In the genomic region with DNA sequence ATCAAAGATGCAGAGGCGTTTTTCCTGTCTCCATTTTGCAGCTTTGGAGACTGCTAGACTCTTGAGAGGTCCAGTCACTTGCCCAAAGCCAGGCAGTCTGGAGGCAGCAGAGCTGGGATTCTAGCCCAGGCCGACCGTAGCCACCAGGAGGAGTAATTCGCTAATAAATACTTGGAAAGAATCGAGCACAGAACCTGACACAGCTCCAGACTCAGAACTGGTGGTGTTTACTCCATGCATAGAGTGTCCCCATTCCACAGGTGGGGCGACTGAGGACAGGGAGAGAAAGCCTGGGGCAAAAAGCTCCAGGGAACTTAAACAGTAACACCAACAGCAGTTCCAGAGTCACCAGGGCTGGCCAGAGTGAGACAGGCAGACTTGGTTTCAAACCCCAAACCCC, we compare ENCODE assay signal across 9 cellular contexts. TPM values are rescaled to one million over a fixed set of nuclear protein-coding genes. Genes with fewer than 3 reads are reported as not detected.
DNase-seq lines count a peak whose midpoint lies in the region; ATAC-seq, FAIRE-seq and TF ChIP-seq lines count a peak whose summit lies in the region.
"Had no signal": no experiment of that assay in that cellular context is flagged by ENCODE, and none has a peak within 500 bp of the region (broad histone marks: within the 10 kb centered on the region; RNA-seq: fewer than 3 reads in every experiment).

No MANE protein-coding gene starts in this region.

- dilution Hi-C loops in IMR-90 (cut with HindIII; ENCODE audit: low sequenced_read_pairs, unreplicated experiment) = no loop called here

- H3K14ac ChIP-seq in IMR-90 (replicated peaks; ENCODE audit: low read depth, low read length) = no peak overlapping the region; the same call in 1 of the 2 replicates

- H3K27ac ChIP-seq in IMR-90 (ENCODE audit: insufficient read depth, low read length) = no peak overlapping the region
- no peak overlapping the region for H3K27ac ChIP-seq in right lobe of liver
- no peak overlapping the region for H3K27ac ChIP-seq in kidney (ENCODE audit: low read depth in 2 of 2, low read length in 2 of 2)

- no peak overlapping the region for H3K56ac ChIP-seq in IMR-90 (ENCODE audit: extremely low read depth, insufficient read depth, low read length)

- H4K91ac ChIP-seq in IMR-90 (ENCODE audit: insufficient read depth, low read depth, low read length) = no peak overlapping the region

- no peak overlapping the region for H3K9ac ChIP-seq in IMR-90 (ENCODE audit: low read depth, low read length)
- H3K9ac ChIP-seq in kidney (ENCODE audit: low read length in 2 of 2) = no peak overlapping the region

- 64% methylated on average over 4 of the region's 6 CpGs; no CpG with 5 or more reads in 1 of the 2 experiments for WGBS in IMR-90 (ENCODE audit: extremely low coverage in 2 of 2, insufficient read length in 1 of 2), 2 experiments
- 27% methylated on average over 5 of the region's 6 CpGs for WGBS in right lobe of liver (ENCODE audit: insufficient coverage, low coverage, low lambda C conversion rate, missing lambda C conversion rate)

- no peaks in the 10 kb centered on the region for H4K20me1 ChIP-seq in IMR-90 (ENCODE audit: insufficient read depth, low read length)

- no peaks in the 10 kb centered on the region for H3K79me1 ChIP-seq in IMR-90 (ENCODE audit: low read depth in 1 of 2, low read length in 2 of 2)

- H3K4ac ChIP-seq in IMR-90 (ENCODE audit: low read depth, low read length) = no peak overlapping the region

- FAIRE-seq in bronchial epithelial cell (lab: Jason Lieb, UNC) (no peak), kidney (lab: Jason Lieb, UNC) (no peak)

- no peak for TF ChIP-seq RAD21 in IMR-90 (IDR thresholded peaks at IDR 0.05; ENCODE audit: low read length)

- H2AK5ac ChIP-seq in IMR-90 (ENCODE audit: low read depth, low read length) = no peak overlapping the region

- no peak; the same call in 1 of the 2 replicates for ATAC-seq in IMR-90 (ENCODE audit: low read depth)
- peak in 1 of 4 donors; percentile 45 for ATAC-seq in right lobe of liver
- no peak for ATAC-seq in HG02623 (IDR thresholded peaks at IDR 0.05; ENCODE audit: unreplicated experiment)
- ATAC-seq: effector memory CD8-positive, alpha-beta T cell had no signal

- TF ChIP-seq CTCF in BE2C (IDR thresholded peaks at IDR 0.05; ENCODE audit: low read depth, low read length) (peak; percentile 41), IMR-90 (conservative IDR thresholded peaks at IDR 0.05; ENCODE audit: low read depth, low read length) (peak; percentile 18; the same call in 1 of the 2 replicates), bronchial epithelial cell (IDR thresholded peaks at IDR 0.05; ENCODE audit: insufficient read depth, low read length, severe bottlenecking) (peak; percentile 29), right lobe of liver (IDR thresholded peaks at IDR 0.05) (peak in 3 of 4 donors; percentile 4 to 11 (median 4)), kidney (IDR thresholded peaks at IDR 0.05; ENCODE audit: borderline replicate concordance, extremely low read depth, insufficient read depth) (no peak)

- H3K18ac ChIP-seq in IMR-90 (ENCODE audit: low read depth, low read length) = no peak overlapping the region

- POLR2A ChIA-PET in IMR-90 (lab: Charles Lee; ENCODE audit: unreplicated experiment) = no interaction called here

- H2BK120ac ChIP-seq in IMR-90 (ENCODE audit: low read depth, low read length) = no peak overlapping the region

- H3K23ac ChIP-seq in IMR-90 (ENCODE audit: low read depth, low read length) = no peak overlapping the region

- no peak overlapping the region for H2BK20ac ChIP-seq in IMR-90 (ENCODE audit: low read depth, low read length)

- CTCF ChIA-PET in IMR-90 (lab: Yijun Ruan, JAX) = interaction anchor here (1.5 kb wide), 1 partner anchor 48 kb away, joined by 3 read pairs; no protein-coding TSS in a partner anchor

- H3K4me1 ChIP-seq in BE2C (no peaks in the 10 kb centered on the region), IMR-90 (ENCODE audit: control insufficient read depth, insufficient read depth, low read length) (peaks cover 6% of the 10 kb centered on the region), right lobe of liver (no peaks in the 10 kb centered on the region), kidney (ENCODE audit: control insufficient read depth in 1 of 2, insufficient read depth in 1 of 2, low read depth in 1 of 2, low read length in 2 of 2) (no peaks in the 10 kb centered on the region)

- TF ChIP-seq POLR2A in IMR-90 (IDR thresholded peaks at IDR 0.05; ENCODE audit: low read depth, low read length) (no peak), right lobe of liver (IDR thresholded peaks at IDR 0.05) (no peak)

- H2BK5ac ChIP-seq in IMR-90 (ENCODE audit: low read depth, low read length, poor library complexity, severe bottlenecking) = no peak overlapping the region

- no TSS peak for BruUV-seq in IMR-90 (replicated peaks; lab: Mats Ljungman, UMichigan)

- no peak overlapping the region for H2BK15ac ChIP-seq in IMR-90 (ENCODE audit: low read depth, low read length)

- H3K4me3 ChIP-seq in BE2C (ENCODE audit: low read depth, low read length) = no peak overlapping the region
- H3K4me3 ChIP-seq in IMR-90 (ENCODE audit: insufficient read depth, low read depth, low read length) = no peak overlapping the region
- no peak overlapping the region for H3K4me3 ChIP-seq in bronchial epithelial cell (ENCODE audit: low read depth, low read length)
- no peak overlapping the region for H3K4me3 ChIP-seq in right lobe of liver
- H3K4me3 ChIP-seq in kidney (ENCODE audit: low read length in 2 of 2) = no peak overlapping the region

- no peak overlapping the region for H2AK9ac ChIP-seq in IMR-90 (replicated peaks; ENCODE audit: low read depth, low read length, poor library complexity)

- DNase-seq in BE2C (peak; percentile 32), IMR-90 (no peak), bronchial epithelial cell (ENCODE audit: low read depth) (no peak), right lobe of liver (no peak), kidney (no peak), NCI-H2081 (lab: John Stamatoyannopoulos, UW) (no peak)
- no peak for DNase-seq in stimulated activated CD4-positive, alpha-beta T cell treated with anti-CD3 and anti-CD28 coated beads, Interleukin-1b, Interleukin-23, amount 100 ng/mL, for 48 hours
- DNase-seq: effector memory CD8-positive, alpha-beta T cell had no signal

- no peak overlapping the region for H3K4me2 ChIP-seq in IMR-90 (ENCODE audit: low read depth, low read length)

- H4K5ac ChIP-seq in IMR-90 (ENCODE audit: low read depth, low read length) = no peak overlapping the region

- H3K36me3 ChIP-seq in BE2C (no peaks in the 10 kb centered on the region), IMR-90 (ENCODE audit: control insufficient read depth, insufficient read depth, low read length) (no peaks in the 10 kb centered on the region), bronchial epithelial cell (ENCODE audit: control insufficient read depth, insufficient read depth, low read length) (no peaks in the 10 kb centered on the region), right lobe of liver (no peaks in the 10 kb centered on the region), kidney (ENCODE audit: control insufficient read depth in 1 of 2, insufficient read depth in 2 of 2, low read length in 2 of 2) (no peaks in the 10 kb centered on the region)

- H3K27me3 ChIP-seq in BE2C (no peaks in the 10 kb centered on the region), IMR-90 (ENCODE audit: control insufficient read depth, insufficient read depth, low read length) (peaks cover 15% of the 10 kb centered on the region), bronchial epithelial cell (ENCODE audit: control insufficient read depth, insufficient read depth, low read length) (peaks cover 6% of the 10 kb centered on the region), right lobe of liver (no peaks in the 10 kb centered on the region)

- H3K9me3 ChIP-seq in BE2C = no peaks in the 10 kb centered on the region
- no peaks in the 10 kb centered on the region for H3K9me3 ChIP-seq in IMR-90 (ENCODE audit: control insufficient read depth, insufficient read depth, low read length)
- H3K9me3 ChIP-seq in right lobe of liver = no peaks in the 10 kb centered on the region
- no peaks in the 10 kb centered on the region for H3K9me3 ChIP-seq in kidney (ENCODE audit: control insufficient read depth in 1 of 2, low read length in 2 of 2)

- in situ Hi-C loops in IMR-90 (cut with MboI; ENCODE audit: low sequenced_read_pairs) = no loop called here

- no peak overlapping the region for H4K8ac ChIP-seq in IMR-90 (ENCODE audit: low read depth in 2 of 2, low read length in 2 of 2)

- peaks cover 4% of the 10 kb centered on the region; the same call in 1 of the 2 replicates for H3K9me1 ChIP-seq in IMR-90 (ENCODE audit: insufficient read depth, low read length)

- intact Hi-C loops in IMR-90 (cut with micrococcal nuclease) (no loop called here), right lobe of liver (cut with DNase I) (loop anchor here in 1 of 2 donors (10.0 kb wide), 1 partner anchor 45 kb away; no protein-coding TSS in a partner anchor), kidney (cut with DNase I) (no loop called here)

- no peak overlapping the region for H2AFZ ChIP-seq in IMR-90 (replicated peaks; ENCODE audit: low read length, poor library complexity)

RNA-seq across cellular contexts. Expression of a gene that starts 10.7 kb away (rescaled TPM):
- polyA plus RNA-seq in BE2C (2012; ENCODE audit: insufficient read depth, insufficient read length, low read depth) = 7.8 TPM
- 15.1 and 16.1 TPM in 2 replicates for total RNA-seq in IMR-90 (2012; rRNA removed)
- polyA plus RNA-seq in IMR-90 (2012; rRNA removed) = 118 and 146 TPM in 2 replicates
- 284 and 310 TPM in 2 replicates for polyA plus RNA-seq in IMR-90 (2012; cell fraction: cytosol; rRNA removed)
- 98.6 and 199 TPM in 2 replicates for polyA plus RNA-seq in IMR-90 (2012; cell fraction: nucleus; rRNA removed; ENCODE audit: low replicate concordance)
- 12.4 and 28.2 TPM in 2 replicates for total RNA-seq in bronchial epithelial cell
- 1 to 10 TPM; 1.3 to 3.1 (median 2.2) TPM for total RNA-seq in right lobe of liver
- total RNA-seq in kidney = 25.5 TPM
- polyA plus RNA-seq in kidney (ENCODE audit: insufficient read depth, low read depth, low replicate concordance) = 19.7 TPM

RNA-seq across cellular contexts. Expression of a gene that starts 38.8 kb away (rescaled TPM):
- 115 TPM for polyA plus RNA-seq in BE2C (2012; ENCODE audit: insufficient read depth, insufficient read length, low read depth)
- total RNA-seq in IMR-90 (2012; rRNA removed) = 20.6 and 33.2 TPM in 2 replicates
- 66.9 and 75.6 TPM in 2 replicates for polyA plus RNA-seq in IMR-90 (2012; rRNA removed)
- 42.4 and 45.7 TPM in 2 replicates for polyA plus RNA-seq in IMR-90 (2012; cell fraction: cytosol; rRNA removed)
- 41.8 and 56.7 TPM in 2 replicates for polyA plus RNA-seq in IMR-90 (2012; cell fraction: nucleus; rRNA removed; ENCODE audit: low replicate concordance)
- total RNA-seq in bronchial epithelial cell = 17.9 and 23.0 TPM in 2 replicates
- total RNA-seq in right lobe of liver = 10 to 100 TPM; 16.6 to 25.9 (median 22.2) TPM
- 55.2 TPM for total RNA-seq in kidney
- polyA plus RNA-seq in kidney (ENCODE audit: insufficient read depth, low read depth, low replicate concordance) = 55.9 TPM

RNA-seq across cellular contexts. Expression of a gene that starts 45.8 kb away (rescaled TPM):
- 20.6 TPM for polyA plus RNA-seq in BE2C (2012; ENCODE audit: insufficient read depth, insufficient read length, low read depth)
- total RNA-seq in IMR-90 (2012; rRNA removed) = 46.4 and 59.2 TPM in 2 replicates
- polyA plus RNA-seq in IMR-90 (2012; rRNA removed) = 34.9 and 40.2 TPM in 2 replicates
- polyA plus RNA-seq in IMR-90 (2012; cell fraction: cytosol; rRNA removed) = 10.1 and 11.6 TPM in 2 replicates
- polyA plus RNA-seq in IMR-90 (2012; cell fraction: nucleus; rRNA removed; ENCODE audit: low replicate concordance) = 113 and 193 TPM in 2 replicates
- total RNA-seq in bronchial epithelial cell = 17.6 and 27.1 TPM in 2 replicates
- total RNA-seq in right lobe of liver = 10 to 100 TPM in 3 of 6 experiments, 1 to 10 TPM in 3; 5.5 to 17.1 (median 10.8) TPM
- total RNA-seq in kidney = 23.6 TPM
- polyA plus RNA-seq in kidney (ENCODE audit: insufficient read depth, low read depth, low replicate concordance) = 10.6 TPM
